In the genomic region with DNA sequence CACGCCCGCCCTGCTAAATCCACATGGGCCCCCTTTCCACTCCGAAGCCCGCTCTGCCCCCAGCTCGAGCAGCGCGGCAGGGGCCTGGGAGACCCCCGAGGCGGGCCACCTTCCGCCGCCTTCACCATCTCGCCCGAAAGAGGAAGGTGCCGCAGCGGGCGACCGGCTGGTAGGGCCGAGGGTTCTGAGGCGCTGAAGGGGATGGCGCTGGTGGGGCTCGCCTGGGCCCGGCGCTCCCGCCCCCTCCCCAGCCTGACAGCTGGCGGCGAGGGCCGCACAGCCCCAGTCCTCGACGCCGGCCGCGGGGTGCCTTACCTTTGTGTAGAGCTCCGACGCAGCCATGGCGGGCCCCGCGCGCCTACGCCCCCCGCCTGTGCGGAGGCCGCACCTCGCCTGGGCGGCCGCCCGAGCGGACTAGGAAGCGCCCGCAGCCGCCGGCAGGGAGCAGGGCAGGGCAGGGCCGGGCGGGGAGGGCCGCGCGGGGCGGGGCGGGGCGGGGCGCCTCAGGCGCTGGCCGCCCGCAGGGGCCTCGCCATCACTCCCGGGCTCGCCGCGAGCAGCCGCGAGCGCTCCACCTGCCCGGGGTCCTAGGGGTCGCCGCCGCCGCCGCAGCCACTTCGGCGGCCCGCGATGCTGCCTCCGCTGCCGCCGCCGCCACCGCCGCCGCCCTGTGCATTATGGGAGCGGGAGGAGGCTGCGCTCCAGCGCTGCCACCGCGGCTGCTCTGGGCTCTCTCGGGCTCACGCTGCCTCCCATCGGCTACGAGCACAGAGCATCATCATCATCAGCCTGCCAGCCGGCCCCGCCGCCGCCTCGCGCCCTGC, we compare ENCODE assay signal across 8 cellular contexts. TPM values are rescaled to one million over a fixed set of nuclear protein-coding genes. Genes with fewer than 3 reads are reported as not detected.
DNase-seq lines count a peak whose midpoint lies in the region; ATAC-seq and TF ChIP-seq lines count a peak whose summit lies in the region.

Gene MYO5A, minus strand, starts transcription at position 416 of the 824 bp plus-strand sequence. Its CDS starts 74 bp downstream, at position 342.

- H3K36me3 Mint-ChIP-seq in activated T-helper 1 cell treated with anti-CD3 and anti-CD28 coated beads, Interleukin-12 subunit alpha, Interleukin-12 subunit beta, Interleukin-2, Interleukin-4 antibody, amounts not matched to agents 30 ng/mL and 10 ng/mL and 1 ng/mL, durations not matched to agents 14 hours and 24 hours and 36 hours (ENCODE audit: low read depth) = peaks cover 3% of the 10 kb centered on the region
- no peaks in the 10 kb centered on the region for H3K36me3 Mint-ChIP-seq in nephron (ENCODE audit: low read depth)
- H3K36me3 Mint-ChIP-seq in stimulated activated naive CD8-positive, alpha-beta T cell treated with anti-CD3 and anti-CD28 coated beads, Interleukin-15, Interleukin-2, amounts not matched to agents 100 ng/mL and 50 ng/mL, for 24 hours (ENCODE audit: low read depth) = no peaks in the 10 kb centered on the region

- no peaks in the 10 kb centered on the region for H3K27me3 ChIP-seq in Panc1 (ENCODE audit: control insufficient read depth, insufficient read depth, low read length)

- H3K4me1 Mint-ChIP-seq in activated T-helper 1 cell treated with anti-CD3 and anti-CD28 coated beads, Interleukin-12 subunit alpha, Interleukin-12 subunit beta, Interleukin-2, Interleukin-4 antibody, amounts not matched to agents 30 ng/mL and 10 ng/mL and 1 ng/mL, durations not matched to agents 14 hours and 24 hours and 36 hours (ENCODE audit: low read depth) = peaks cover 29% of the 10 kb centered on the region
- H3K4me1 Mint-ChIP-seq in nephron = peaks cover 10% of the 10 kb centered on the region
- H3K4me1 Mint-ChIP-seq in stimulated activated naive CD8-positive, alpha-beta T cell treated with anti-CD3 and anti-CD28 coated beads, Interleukin-15, Interleukin-2, amounts not matched to agents 100 ng/mL and 50 ng/mL, for 24 hours (ENCODE audit: low read depth) = peaks cover 23% of the 10 kb centered on the region

- intact Hi-C loops in Panc1 (cut with micrococcal nuclease; ENCODE audit: unreplicated experiment) = loop anchor here (10.0 kb wide), 2 partner anchors 194 to 274 kb away; no protein-coding TSS in a partner anchor
- intact Hi-C loops in activated T-helper 1 cell treated with anti-CD3 and anti-CD28 coated beads, Interleukin-12 subunit alpha, Interleukin-12 subunit beta, Interleukin-2, Interleukin-4 antibody, amounts not matched to agents 30 ng/mL and 10 ng/mL and 1 ng/mL, durations not matched to agents 14 hours and 24 hours and 36 hours (cut with micrococcal nuclease) = loop anchor here (1.0 to 5.0 kb wide), 8 partner anchors 31 to 272 kb away; partner anchors contain the start of genes ARPP19 and ATOSA

- H3K27ac Mint-ChIP-seq in activated T-helper 1 cell treated with anti-CD3 and anti-CD28 coated beads, Interleukin-12 subunit alpha, Interleukin-12 subunit beta, Interleukin-2, Interleukin-4 antibody, amounts not matched to agents 30 ng/mL and 10 ng/mL and 1 ng/mL, durations not matched to agents 14 hours and 24 hours and 36 hours = peak within 1 kb of the TSS; percentile 83
- H3K27ac Mint-ChIP-seq in nephron = no peak within 1 kb of the TSS
- peak within 1 kb of the TSS; percentile 80 for H3K27ac Mint-ChIP-seq in stimulated activated naive CD8-positive, alpha-beta T cell treated with anti-CD3 and anti-CD28 coated beads, Interleukin-15, Interleukin-2, amounts not matched to agents 100 ng/mL and 50 ng/mL, for 24 hours

- POLR2A ChIA-PET in Panc1 (lab: Charles Lee) = no interaction called here

- H3K4me1 ChIP-seq in Panc1 (ENCODE audit: control insufficient read depth, insufficient read depth, low read length) = peaks cover 11% of the 10 kb centered on the region

- peaks cover 16% of the 10 kb centered on the region for H3K27me3 Mint-ChIP-seq in activated T-helper 1 cell treated with anti-CD3 and anti-CD28 coated beads, Interleukin-12 subunit alpha, Interleukin-12 subunit beta, Interleukin-2, Interleukin-4 antibody, amounts not matched to agents 30 ng/mL and 10 ng/mL and 1 ng/mL, durations not matched to agents 14 hours and 24 hours and 36 hours (ENCODE audit: insufficient read depth)
- peaks cover 72% of the 10 kb centered on the region for H3K27me3 Mint-ChIP-seq in nephron (ENCODE audit: low read depth)
- H3K27me3 Mint-ChIP-seq in stimulated activated naive CD8-positive, alpha-beta T cell treated with anti-CD3 and anti-CD28 coated beads, Interleukin-15, Interleukin-2, amounts not matched to agents 100 ng/mL and 50 ng/mL, for 24 hours = peaks cover 12% of the 10 kb centered on the region

- CTCF ChIA-PET in Panc1 (lab: Charles Lee) = interaction anchor here (0.7 kb wide), 1 partner anchor 34 kb away, joined by 3 read pairs; no protein-coding TSS in a partner anchor

- BruUV-seq in Panc1 (replicated peaks; lab: Mats Ljungman, UMichigan) = no TSS peak

- peak; percentile 69 for DNase-seq in Caki2 (ENCODE audit: low read depth)
- peak; percentile 67 for DNase-seq in HK-2 (ENCODE audit: unreplicated experiment)
- no peak for DNase-seq in Panc1 (ENCODE audit: low read depth, low spot score)
- peak; percentile 76 for DNase-seq in activated T-helper 1 cell treated with anti-CD3 and anti-CD28 coated beads, Interleukin-12 subunit alpha, Interleukin-12 subunit beta, Interleukin-2, Interleukin-4 antibody, amounts not matched to agents 30 ng/mL and 10 ng/mL and 1 ng/mL, durations not matched to agents 14 hours and 24 hours and 36 hours (ENCODE audit: low spot score)
- DNase-seq in fibroblast of mammary gland (ENCODE audit: low read depth) = peak; percentile 68

- H3K9me3 ChIP-seq in Panc1 (ENCODE audit: control insufficient read depth, insufficient read depth, low read depth, low read length) = no peaks in the 10 kb centered on the region

- H3K4me3 ChIP-seq in Panc1 (ENCODE audit: low read depth in 2 of 2, low read length in 2 of 2) (peak within 1 kb of the TSS; percentile 77 to 79), fibroblast of mammary gland (ENCODE audit: control insufficient read depth, low read depth, low read length) (peak within 1 kb of the TSS; percentile 80)

- TF ChIP-seq CTCF in Panc1 (IDR thresholded peaks at IDR 0.05) = peak; percentile 64
- no peak for TF ChIP-seq CTCF in fibroblast of mammary gland (conservative IDR thresholded peaks at IDR 0.05; ENCODE audit: control insufficient read depth, insufficient read depth, low read depth, low read length)
- TF ChIP-seq CTCF in nephron (IDR thresholded peaks at IDR 0.05; ENCODE audit: unreplicated experiment in 3 of 3) = no peak

- peak within 1 kb of the TSS; percentile 82 for H3K27ac ChIP-seq in Panc1 (ENCODE audit: low read length)

- no peaks in the 10 kb centered on the region for H3K9me3 Mint-ChIP-seq in activated T-helper 1 cell treated with anti-CD3 and anti-CD28 coated beads, Interleukin-12 subunit alpha, Interleukin-12 subunit beta, Interleukin-2, Interleukin-4 antibody, amounts not matched to agents 30 ng/mL and 10 ng/mL and 1 ng/mL, durations not matched to agents 14 hours and 24 hours and 36 hours
- peaks cover 3% of the 10 kb centered on the region for H3K9me3 Mint-ChIP-seq in nephron
- H3K9me3 Mint-ChIP-seq in stimulated activated naive CD8-positive, alpha-beta T cell treated with anti-CD3 and anti-CD28 coated beads, Interleukin-15, Interleukin-2, amounts not matched to agents 100 ng/mL and 50 ng/mL, for 24 hours = no peaks in the 10 kb centered on the region

- H3K36me3 ChIP-seq in Panc1 (ENCODE audit: control insufficient read depth, insufficient read depth, low read length) = no peaks in the 10 kb centered on the region

- in situ Hi-C loops in Caki2 (cut with HindIII; ENCODE audit: low pct_unique_long_range_greater_than_20kb, low sequenced_read_pairs) = no loop called here
- in situ Hi-C loops in Panc1 (cut with HindIII; ENCODE audit: low pct_unique_long_range_greater_than_20kb, low sequenced_read_pairs) = no loop called here

- peak within 1 kb of the TSS; percentile 94 for H3K4me3 Mint-ChIP-seq in activated T-helper 1 cell treated with anti-CD3 and anti-CD28 coated beads, Interleukin-12 subunit alpha, Interleukin-12 subunit beta, Interleukin-2, Interleukin-4 antibody, amounts not matched to agents 30 ng/mL and 10 ng/mL and 1 ng/mL, durations not matched to agents 14 hours and 24 hours and 36 hours
- peak within 1 kb of the TSS; percentile 90 to 95 (median 93) for H3K4me3 Mint-ChIP-seq in nephron
- peak within 1 kb of the TSS; percentile 90 for H3K4me3 Mint-ChIP-seq in stimulated activated naive CD8-positive, alpha-beta T cell treated with anti-CD3 and anti-CD28 coated beads, Interleukin-15, Interleukin-2, amounts not matched to agents 100 ng/mL and 50 ng/mL, for 24 hours

- ATAC-seq in GM19455 (IDR thresholded peaks at IDR 0.05; ENCODE audit: unreplicated experiment) (peak; percentile 84), Panc1 (peak; percentile 96)

RNA-seq across cellular contexts. Expression of gene MYO5A, which starts in this region (rescaled TPM):
- 3.1 and 3.9 TPM in 2 replicates for total RNA-seq in Caki2 (2014; rRNA removed; shearing (Covaris generic); ENCODE audit: low replicate concordance)
- total RNA-seq in Panc1 (2021; ENCODE audit: unreplicated experiment) = 61.1 TPM
- polyA plus RNA-seq in Panc1 (2012; ENCODE audit: insufficient read length) = 22.3 TPM
- total RNA-seq in activated T-helper 1 cell treated with anti-CD3 and anti-CD28 coated beads, Interleukin-12 subunit alpha, Interleukin-12 subunit beta, Interleukin-2, Interleukin-4 antibody, amounts not matched to agents 30 ng/mL and 10 ng/mL and 1 ng/mL, durations not matched to agents 14 hours and 24 hours and 36 hours = 26.2 and 27.8 TPM in 2 replicates

Comparison
In these comparisons a context has a peak if more than half of its experiments do, and no peak if none do; other contexts are left out.
1. H3K27ac Mint-ChIP-seq: peak in activated T-helper 1 cell treated with anti-CD3 and anti-CD28 coated beads, Interleukin-12 subunit alpha, Interleukin-12 subunit beta, Interleukin-2, Interleukin-4 antibody, amounts not matched to agents 30 ng/mL and 10 ng/mL and 1 ng/mL, durations not matched to agents 14 hours and 24 hours and 36 hours (single experiment) and stimulated activated naive CD8-positive, alpha-beta T cell treated with anti-CD3 and anti-CD28 coated beads, Interleukin-15, Interleukin-2, amounts not matched to agents 100 ng/mL and 50 ng/mL, for 24 hours (single experiment); none in nephron (0 of 3).
2. Peak in every context shown above with its lines, with median percentiles within 50 percentile points of each other: H3K4me3 Mint-ChIP-seq.